Comparison of ENCODE assay signal across 16 cellular contexts in the genomic region with DNA sequence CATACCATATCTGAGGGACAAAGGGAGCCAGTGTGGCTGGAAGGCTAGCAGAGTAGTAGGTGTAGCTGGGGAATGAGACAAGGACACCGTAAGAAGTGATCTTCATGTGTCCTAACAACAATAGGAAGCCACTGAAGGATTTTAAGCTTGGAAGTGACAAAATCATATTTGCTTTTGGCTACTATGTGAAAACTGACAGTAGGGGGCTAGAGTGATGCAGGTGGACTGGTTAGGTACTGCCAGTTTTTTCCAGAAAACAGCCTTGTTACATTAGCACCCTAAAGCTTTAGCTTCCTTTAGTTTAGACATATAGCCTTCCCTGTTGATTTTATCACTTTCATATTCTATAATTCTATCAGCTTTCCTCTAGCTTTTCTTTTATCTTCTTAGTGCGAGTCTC.
DNase-seq lines count a peak whose midpoint lies in the region; ATAC-seq and TF ChIP-seq lines count a peak whose summit lies in the region.
"Had no signal": no experiment of that assay in that cellular context is flagged by ENCODE, and none has a peak within 500 bp of the region (broad histone marks: within the 10 kb centered on the region; RNA-seq: fewer than 3 reads in every experiment).

No MANE protein-coding gene starts in this region.

- H3K4me1 ChIP-seq in DND-41 (ENCODE audit: insufficient read depth, low read length): no peaks in the 10 kb centered on the region
- no peaks in the 10 kb centered on the region for H3K4me1 ChIP-seq in OCI-LY3 (ENCODE audit: low read length)
- H3K4me1 ChIP-seq: BE2C, HAP-1 had no signal

- peaks cover 2% of the 10 kb centered on the region for H3K9me3 Mint-ChIP-seq in nephron

- no peak overlapping the region for H3K4me2 ChIP-seq in DND-41 (ENCODE audit: insufficient read depth, low read length)
- H3K4me2 ChIP-seq in OCI-LY3 (ENCODE audit: low read length): no peak overlapping the region

- peak overlapping the region in 2 of 3 experiments; percentile 7 to 54 for H3K27ac Mint-ChIP-seq in nephron
- H3K27ac Mint-ChIP-seq: CD4-positive, CD25-positive, alpha-beta regulatory T cell; CD8-positive, alpha-beta memory T cell had no signal

- TF ChIP-seq CTCF in DND-41 (IDR thresholded peaks at IDR 0.05; ENCODE audit: borderline replicate concordance, extremely low read depth, low read length, poor library complexity, severe bottlenecking): no peak
- no peak for TF ChIP-seq CTCF in OCI-LY3 (IDR thresholded peaks at IDR 0.05; ENCODE audit: low read depth, low read length)
- TF ChIP-seq CTCF in nephron (IDR thresholded peaks at IDR 0.05; ENCODE audit: unreplicated experiment in 3 of 3): no peak

- no peaks in the 10 kb centered on the region for H3K9me3 ChIP-seq in DND-41 (ENCODE audit: insufficient read depth, low read length, severe bottlenecking)
- no peaks in the 10 kb centered on the region for H3K9me3 ChIP-seq in OCI-LY3 (ENCODE audit: insufficient read depth, low read length)
- H3K9me3 ChIP-seq: BE2C, HAP-1 had no signal

- H4K20me1 ChIP-seq in DND-41 (ENCODE audit: insufficient read depth, low read length) (no peaks in the 10 kb centered on the region), OCI-LY3 (ENCODE audit: insufficient read depth, low read length) (no peaks in the 10 kb centered on the region)

- H2AFZ ChIP-seq in DND-41 (ENCODE audit: low read depth, low read length) (0 out of 2 replicates have a peak overlapping the region, but pooled peaks have one; percentile 2), OCI-LY3 (ENCODE audit: low read depth, low read length) (0 out of 2 replicates have a peak overlapping the region, but pooled peaks have one; percentile 30)

- no peak overlapping the region for H3K9ac ChIP-seq in DND-41 (ENCODE audit: low read depth, low read length)
- H3K9ac ChIP-seq in OCI-LY3 (ENCODE audit: low read length): no peak overlapping the region

- no peak overlapping the region for H3K27ac ChIP-seq in DND-41 (ENCODE audit: low read length)
- H3K27ac ChIP-seq in OCI-LY3 (ENCODE audit: low read length): no peak overlapping the region

- H3K36me3 ChIP-seq in DND-41 (ENCODE audit: insufficient read depth, low read length) (no peaks in the 10 kb centered on the region), OCI-LY3 (replicated peaks; ENCODE audit: low read depth, low read length) (no peaks in the 10 kb centered on the region)
- H3K36me3 ChIP-seq: BE2C, HAP-1 had no signal

- H3K36me3 Mint-ChIP-seq in nephron (ENCODE audit: low read depth): no peaks in the 10 kb centered on the region
- H3K36me3 Mint-ChIP-seq: CD4-positive, CD25-positive, alpha-beta regulatory T cell had no signal

- no peak overlapping the region for H3K4me3 Mint-ChIP-seq in nephron
- H3K4me3 Mint-ChIP-seq: CD4-positive, CD25-positive, alpha-beta regulatory T cell; CD8-positive, alpha-beta memory T cell had no signal

- intact Hi-C loops in Right ventricle myocardium inferior (cut with DNase I): no loop called here

- ATAC-seq in DND-41 (ENCODE audit: insufficient read depth, low read depth) (no peak), Right ventricle myocardium inferior (no peak), esophagus mucosa (no peak)

- H3K79me2 ChIP-seq in DND-41 (ENCODE audit: insufficient read depth, low read length) (no peaks in the 10 kb centered on the region), OCI-LY3 (ENCODE audit: low read length) (no peaks in the 10 kb centered on the region)

- H3K4me3 ChIP-seq in DND-41 (ENCODE audit: low read depth in 1 of 2, low read length in 2 of 2) (no peak overlapping the region), OCI-LY3 (ENCODE audit: low read length) (no peak overlapping the region)
- H3K4me3 ChIP-seq: HAP-1 had no signal

- H3K27me3 Mint-ChIP-seq in nephron (ENCODE audit: low read depth): no peaks in the 10 kb centered on the region
- H3K27me3 Mint-ChIP-seq: CD4-positive, CD25-positive, alpha-beta regulatory T cell; CD8-positive, alpha-beta memory T cell had no signal

- DNase-seq in DND-41 (no peak), cerebellum (ENCODE audit: low spot score) (peak; percentile 23), Right ventricle myocardium inferior (ENCODE audit: missing footprints) (no peak), AML-193 (lab: John Stamatoyannopoulos, UW) (no peak), RPMI8226 (no peak)
- DNase-seq: 8988T; BE2C; CD4-positive, CD25-positive, alpha-beta regulatory T cell; CD8-positive, alpha-beta memory T cell; COR-L47; DMS 273 treated with DMSO at 0.1 percent for 48 hours; GF-D8 had no signal

- H3K27me3 ChIP-seq in DND-41 (ENCODE audit: insufficient read depth, low read length, poor library complexity) (no peaks in the 10 kb centered on the region), OCI-LY3 (ENCODE audit: low read depth, low read length) (no peaks in the 10 kb centered on the region)
- H3K27me3 ChIP-seq: BE2C had no signal

- peaks cover 11% of the 10 kb centered on the region for H3K4me1 Mint-ChIP-seq in nephron
- H3K4me1 Mint-ChIP-seq: CD4-positive, CD25-positive, alpha-beta regulatory T cell; CD8-positive, alpha-beta memory T cell had no signal
